ENCODE assay signal across 12 cellular contexts in the genomic region with DNA sequence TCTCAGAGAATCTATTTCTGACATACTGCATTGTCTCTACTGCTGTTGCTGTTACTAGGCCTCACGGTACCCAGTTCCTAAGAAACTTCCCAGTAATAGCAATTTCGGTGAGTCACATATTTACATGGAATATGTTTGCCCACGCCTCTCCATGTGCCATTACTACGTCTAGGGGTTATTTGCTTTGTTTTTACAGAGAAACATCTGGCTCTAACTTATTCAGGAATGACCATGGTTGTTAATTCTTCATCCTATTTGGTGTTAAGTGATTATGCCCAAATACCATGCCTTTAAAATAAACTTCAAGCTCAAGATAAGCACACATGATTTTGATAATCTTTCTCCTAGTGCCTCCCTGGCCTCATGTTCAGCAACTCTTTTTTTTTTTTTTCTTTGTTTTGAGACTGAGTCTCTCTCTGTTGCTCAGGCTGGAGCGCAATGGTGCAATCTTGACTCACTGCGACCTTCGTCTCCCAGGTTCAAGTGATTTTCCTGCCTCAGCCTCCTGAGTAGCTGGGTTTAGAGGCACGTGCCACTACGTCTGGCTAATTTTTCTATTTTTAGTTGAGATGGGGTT.
DNase-seq lines count a peak whose midpoint lies in the region; ATAC-seq and TF ChIP-seq lines count a peak whose summit lies in the region.
"Had no signal": no experiment of that assay in that cellular context is flagged by ENCODE, and none has a peak within 500 bp of the region (broad histone marks: within the 10 kb centered on the region; RNA-seq: fewer than 3 reads in every experiment).

No MANE protein-coding gene starts in this region.

- DNase-seq in DMS53 treated with DMSO at 0.1 percent for 48 hours (lab: John Stamatoyannopoulos, UW; ENCODE audit: unreplicated experiment) (peak; percentile 97), NCI-H748 (lab: John Stamatoyannopoulos, UW; ENCODE audit: unreplicated experiment) (peak; percentile 78), epithelial cell of prostate (ENCODE audit: low read depth, low spot score) (no peak), pulmonary artery endothelial cell (ENCODE audit: low read depth, low spot score) (peak; percentile 58), osteocyte (ENCODE audit: extremely low spot score, unreplicated experiment) (no peak), NCI-H2227 treated with DMSO at 0.1 percent for 48 hours (lab: John Stamatoyannopoulos, UW) (no peak), Karpas-422 (no peak)
- DNase-seq: activated CD4-positive, alpha-beta T cell treated with anti-CD3 and anti-CD28 coated beads, Interleukin-2, amount 50 U/mL, for 48 hours; BE2C; midbrain; NK-92 treated with Interleukin-12 subunit alpha and Interleukin-12 subunit beta, amount 100 ng/mL, for 24 hours had no signal

- H3K4me1 ChIP-seq in Karpas-422 (ENCODE audit: low read length): no peaks in the 10 kb centered on the region
- H3K4me1 ChIP-seq: BE2C had no signal

- no peak overlapping the region for H3K9ac ChIP-seq in Karpas-422 (ENCODE audit: low read length)

- no peaks in the 10 kb centered on the region for H3K27me3 Mint-ChIP-seq in osteocyte (ENCODE audit: unreplicated experiment)

- H3K4me2 ChIP-seq in Karpas-422 (ENCODE audit: low read depth, low read length, poor library complexity, severe bottlenecking): no peak overlapping the region

- H3K27ac Mint-ChIP-seq in osteocyte (ENCODE audit: unreplicated experiment): no peak overlapping the region

- H3K79me2 ChIP-seq in Karpas-422 (ENCODE audit: low read length): no peaks in the 10 kb centered on the region

- no peak overlapping the region for H3K4me3 Mint-ChIP-seq in osteocyte (ENCODE audit: unreplicated experiment)

- peaks cover 12% of the 10 kb centered on the region for H3K9me3 ChIP-seq in Karpas-422 (ENCODE audit: low read length)
- H3K9me3 ChIP-seq: BE2C had no signal

- ATAC-seq in GM19023 (IDR thresholded peaks at IDR 0.05; ENCODE audit: unreplicated experiment): no peak

- no peaks in the 10 kb centered on the region for H4K20me1 ChIP-seq in Karpas-422 (ENCODE audit: insufficient read depth, low read depth, low read length)

- H3K36me3 Mint-ChIP-seq in osteocyte (ENCODE audit: unreplicated experiment): no peaks in the 10 kb centered on the region

- no peak overlapping the region for H3K4me3 ChIP-seq in Karpas-422 (ENCODE audit: low read length)

- H3K27me3 ChIP-seq in Karpas-422 (ENCODE audit: low read length): no peaks in the 10 kb centered on the region
- H3K27me3 ChIP-seq: BE2C had no signal

- no peaks in the 10 kb centered on the region for H3K36me3 ChIP-seq in Karpas-422 (ENCODE audit: insufficient read depth, low read length)
- H3K36me3 ChIP-seq: BE2C had no signal

- peaks cover 20% of the 10 kb centered on the region for H3K9me3 Mint-ChIP-seq in osteocyte (ENCODE audit: unreplicated experiment)

- TF ChIP-seq CTCF in osteocyte (IDR thresholded peaks at IDR 0.05): no peak

- no peaks in the 10 kb centered on the region for H3K9me2 ChIP-seq in Karpas-422 (replicated peaks; ENCODE audit: insufficient read depth, low read length)

- H2AFZ ChIP-seq in Karpas-422 (ENCODE audit: low read length): no peak overlapping the region

- no peaks in the 10 kb centered on the region for H3K4me1 Mint-ChIP-seq in osteocyte (ENCODE audit: unreplicated experiment)

- H3K27ac ChIP-seq in epithelial cell of prostate (peak overlapping the region; percentile 5), Karpas-422 (ENCODE audit: low read length) (no peak overlapping the region)

Comparison
In these comparisons a context has a peak if more than half of its experiments do, and no peak if none do; other contexts are left out.
1. DNase-seq: peak in DMS53 treated with DMSO at 0.1 percent for 48 hours (single experiment), NCI-H748 (single experiment) and pulmonary artery endothelial cell (single experiment); none in epithelial cell of prostate (single experiment), osteocyte (single experiment), NCI-H2227 treated with DMSO at 0.1 percent for 48 hours (single experiment) and Karpas-422 (single experiment).